8 cellular contexts compared by ENCODE assay signal in the genomic region with DNA sequence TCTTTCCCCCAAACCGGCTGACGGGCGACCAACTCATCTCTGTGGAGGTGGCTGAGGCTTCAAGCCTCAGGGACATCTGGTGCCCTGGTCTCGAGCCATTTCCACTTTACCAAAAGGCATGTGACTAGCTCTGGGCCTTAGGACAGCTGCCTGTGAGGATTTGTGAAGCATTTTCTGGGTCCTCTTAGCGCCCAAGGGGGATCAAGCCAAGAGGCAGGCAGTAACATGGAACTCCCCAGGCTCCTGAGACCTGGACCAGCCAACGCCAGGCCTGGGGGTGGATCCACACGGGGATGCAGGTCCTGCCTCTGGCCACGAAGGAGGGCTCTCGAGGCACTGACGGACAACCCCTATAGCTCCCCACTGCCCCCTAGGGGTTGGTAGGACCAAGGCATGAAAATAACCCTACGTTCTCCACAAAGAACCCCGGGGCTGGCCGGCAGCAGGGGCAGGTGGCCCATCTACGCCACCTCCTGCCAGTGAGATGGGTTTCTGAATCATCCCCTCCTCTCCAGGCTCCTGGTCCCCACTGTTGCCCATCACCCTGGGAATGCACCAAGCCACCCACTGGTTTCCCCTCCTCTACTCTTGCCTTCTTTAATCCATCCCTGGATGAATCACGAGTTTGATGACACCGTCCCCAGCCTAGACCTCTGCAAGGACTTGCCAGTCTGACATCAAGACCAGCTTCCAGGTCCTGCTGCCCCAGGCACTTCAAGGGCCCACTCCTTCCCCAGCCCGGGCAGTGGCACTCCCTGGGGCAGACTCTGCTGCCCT. TPM values are rescaled to one million over a fixed set of nuclear protein-coding genes. Genes with fewer than 3 reads are reported as not detected.
DNase-seq lines count a peak whose midpoint lies in the region; ATAC-seq, FAIRE-seq and TF ChIP-seq lines count a peak whose summit lies in the region.

No MANE protein-coding gene starts in this region.

- no peak overlapping the region for H3K4me3 Mint-ChIP-seq in natural killer cell
- no peak overlapping the region for H3K4me3 Mint-ChIP-seq in natural killer cell treated with Interleukin-12 subunit alpha and Interleukin-12 subunit beta and Interleukin-15 and Interleukin-18, amount 100 ng/mL, for 72 hours

- DNase-seq in natural killer cell: no peak
- no peak for DNase-seq in natural killer cell treated with Interleukin-12 subunit alpha and Interleukin-12 subunit beta and Interleukin-15 and Interleukin-18, amount 100 ng/mL, for 72 hours (ENCODE audit: low spot score)
- DNase-seq in NCI-H69 (lab: John Stamatoyannopoulos, UW): peak; percentile 69
- DNase-seq in cardiac fibroblast (ENCODE audit: low read depth in 2 of 2): peak; percentile 50 to 53
- peak; percentile 69 for DNase-seq in HepG2 (ENCODE audit: low spot score)
- no peak for DNase-seq in tibial artery
- DNase-seq in DMS153 (lab: John Stamatoyannopoulos, UW): no peak

- TF ChIP-seq CTCF in natural killer cell (IDR thresholded peaks at IDR 0.05) (peak; percentile 24), cardiac fibroblast (IDR thresholded peaks at IDR 0.05; ENCODE audit: low read depth, low read length) (peak; percentile 61), HepG2 (CRISPR knock-in tag; IDR thresholded peaks at IDR 0.05) (peak; percentile 70), tibial artery (IDR thresholded peaks at IDR 0.05) (no peak)

- no peaks in the 10 kb centered on the region for H4K20me1 ChIP-seq in HepG2 (ENCODE audit: insufficient read depth, low read length)

- WGBS in HepG2 (ENCODE audit: low lambda C conversion rate): 73% methylated on average over 13 of the region's 17 CpGs

- in situ Hi-C loops in HepG2 (cut with HindIII; ENCODE audit: extremely low pct_ligation_motif_present, low pct_unique_long_range_greater_than_20kb): no loop called here

- ATAC-seq in natural killer cell (peak in 2 of 3 donors; percentile 40 to 50), HepG2 (peak; percentile 77), HG03354 (IDR thresholded peaks at IDR 0.05; ENCODE audit: poor library complexity, severe bottlenecking, unreplicated experiment) (no peak)
- ATAC-seq in natural killer cell treated with Interleukin-12 subunit alpha and Interleukin-12 subunit beta and Interleukin-15 and Interleukin-18, amount 100 ng/mL, for 72 hours: no peak

- no TSS peak for BruUV-seq in HepG2 (replicated peaks; lab: Mats Ljungman, UMichigan)

- no peaks in the 10 kb centered on the region for H3K9me3 Mint-ChIP-seq in natural killer cell
- H3K9me3 Mint-ChIP-seq in natural killer cell treated with Interleukin-12 subunit alpha and Interleukin-12 subunit beta and Interleukin-15 and Interleukin-18, amount 100 ng/mL, for 72 hours: no peaks in the 10 kb centered on the region

- FAIRE-seq in HepG2 (lab: Jason Lieb, UNC): peak; percentile 65

- H3K4me1 ChIP-seq in HepG2 (ENCODE audit: insufficient read depth, low read length): no peaks in the 10 kb centered on the region; the same call in 1 of the 2 replicates
- H3K4me1 ChIP-seq in tibial artery: no peaks in the 10 kb centered on the region

- no peaks in the 10 kb centered on the region for H3K27me3 Mint-ChIP-seq in natural killer cell (ENCODE audit: low read depth in 2 of 2)
- no peaks in the 10 kb centered on the region for H3K27me3 Mint-ChIP-seq in natural killer cell treated with Interleukin-12 subunit alpha and Interleukin-12 subunit beta and Interleukin-15 and Interleukin-18, amount 100 ng/mL, for 72 hours

- H3K9ac ChIP-seq in HepG2 (ENCODE audit: insufficient read depth, low read depth, low read length): no peak overlapping the region

- CTCF ChIA-PET in HepG2 (lab: Yijun Ruan, JAX; ENCODE audit: low intra/inter-chr PET ratio, low total read pairs): no interaction called here

- TF ChIP-seq RAD21 in HepG2 (CRISPR knock-in tag; IDR thresholded peaks at IDR 0.05): 0 out of 2 replicates have a peak, but pooled peaks have one; percentile 59

- intact Hi-C loops in natural killer cell (cut with micrococcal nuclease) (no loop called here), HepG2 (cut with micrococcal nuclease; ENCODE audit: unreplicated experiment) (no loop called here), tibial artery (cut with DNase I; ENCODE audit: low total_unique reads) (no loop called here)

- POLR2A ChIA-PET in HepG2 (lab: Yijun Ruan, JAX): interaction anchor here (1.0 kb wide), 2 partner anchors 27 to 45 kb away, joined by 3 read pairs; no protein-coding TSS in a partner anchor

- TF ChIP-seq POLR2A in HepG2 (IDR thresholded peaks at IDR 0.05; ENCODE audit: insufficient read depth in 1 of 2, low read depth in 2 of 2, low read length in 2 of 2): no peak

- no peaks in the 10 kb centered on the region for H3K4me1 Mint-ChIP-seq in natural killer cell
- H3K4me1 Mint-ChIP-seq in natural killer cell treated with Interleukin-12 subunit alpha and Interleukin-12 subunit beta and Interleukin-15 and Interleukin-18, amount 100 ng/mL, for 72 hours (ENCODE audit: low read depth in 2 of 2): no peaks in the 10 kb centered on the region

- no peaks in the 10 kb centered on the region for H3K36me3 Mint-ChIP-seq in natural killer cell
- H3K36me3 Mint-ChIP-seq in natural killer cell treated with Interleukin-12 subunit alpha and Interleukin-12 subunit beta and Interleukin-15 and Interleukin-18, amount 100 ng/mL, for 72 hours: no peaks in the 10 kb centered on the region

- no peak for TF ChIP-seq EP300 in HepG2 (IDR thresholded peaks at IDR 0.05; ENCODE audit: low read depth in 2 of 2, low read length in 2 of 2)
- TF ChIP-seq EP300 in HepG2 (CRISPR knock-in tag; IDR thresholded peaks at IDR 0.05; ENCODE audit: borderline replicate concordance): no peak

- H3K79me2 ChIP-seq in HepG2 (ENCODE audit: insufficient read depth, low read length): no peaks in the 10 kb centered on the region

- no peak overlapping the region for H2AFZ ChIP-seq in HepG2 (ENCODE audit: low read length)

- H3K4me2 ChIP-seq in HepG2 (ENCODE audit: low read depth, low read length): no peak overlapping the region

- H3K27me3 ChIP-seq in HepG2 (ENCODE audit: control insufficient read depth in 1 of 2, insufficient read depth in 2 of 2, low read length in 2 of 2) (no peaks in the 10 kb centered on the region), tibial artery (no peaks in the 10 kb centered on the region)

- no peak overlapping the region for H3K4me3 ChIP-seq in cardiac fibroblast (replicated peaks in 1 of 2; ENCODE audit: low read depth in 2 of 2, low read length in 2 of 2)
- H3K4me3 ChIP-seq in HepG2 (replicated peaks in 1 of 3; ENCODE audit: insufficient read depth in 1 of 3, low read depth in 2 of 3, low read length in 3 of 3): no peak overlapping the region
- H3K4me3 ChIP-seq in tibial artery: no peak overlapping the region

- H3K36me3 ChIP-seq in HepG2 (replicated peaks in 1 of 2; ENCODE audit: control insufficient read depth in 1 of 2, insufficient read depth in 2 of 2, low read length in 2 of 2) (peaks cover 0 to 8% of the 10 kb centered on the region in 2 experiments; a peak in 2 of 5 replicates), tibial artery (peaks cover 33 to 77% (median 51%) of the 10 kb centered on the region in 3 donors)

- H3K9me3 ChIP-seq in HepG2 (ENCODE audit: low read length): no peaks in the 10 kb centered on the region
- no peaks in the 10 kb centered on the region for H3K9me3 ChIP-seq in tibial artery

- H3K27ac ChIP-seq in HepG2 (ENCODE audit: extremely low read length, insufficient read depth, low read length) (no peak overlapping the region), tibial artery (no peak overlapping the region)

- H3K27ac Mint-ChIP-seq in natural killer cell: peak overlapping the region in 1 of 2 donors; percentile 53
- no peak overlapping the region for H3K27ac Mint-ChIP-seq in natural killer cell treated with Interleukin-12 subunit alpha and Interleukin-12 subunit beta and Interleukin-15 and Interleukin-18, amount 100 ng/mL, for 72 hours

RNA-seq across cellular contexts. Expression of a gene that starts 7.0 kb away (rescaled TPM):
- 10 to 100 TPM; 36.9 to 41.8 (median 37.2) TPM for total RNA-seq in natural killer cell
- total RNA-seq in natural killer cell treated with Interleukin-12 subunit alpha and Interleukin-12 subunit beta and Interleukin-15 and Interleukin-18, amount 100 ng/mL, for 72 hours: 100 to 1,000 TPM; 107 to 195 TPM
- 51.2 and 116 TPM in 2 replicates for total RNA-seq in HepG2 (2016; rRNA removed; fragmentation: Illumina TruSeq; extraction: Trizol)
- 22.6 and 23.9 TPM in 2 replicates for total RNA-seq in HepG2 (2016; cell fraction: cytosol; rRNA removed; fragmentation: Illumina TruSeq; extraction: Trizol; ENCODE audit: low read depth)
- total RNA-seq in HepG2 (2016; cell fraction: insoluble cytoplasmic fraction; rRNA removed; fragmentation: Illumina TruSeq; extraction: Trizol): 51.8 and 121 TPM in 2 replicates
- 39.4 and 44.5 TPM in 2 replicates for total RNA-seq in HepG2 (2016; cell fraction: membrane; rRNA removed; fragmentation: Illumina TruSeq; extraction: Trizol)
- 80.0 and 98.1 TPM in 2 replicates for total RNA-seq in HepG2 (2016; cell fraction: nucleus; rRNA removed; fragmentation: Illumina TruSeq; extraction: Trizol)
- 195 and 198 TPM in 2 replicates for polyA plus RNA-seq in HepG2 (2011; rRNA removed)
- polyA plus RNA-seq in HepG2 (2011; cell fraction: cytosol; rRNA removed): 230 and 342 TPM in 2 replicates
- polyA plus RNA-seq in HepG2 (2011; cell fraction: nucleus; rRNA removed): 115 and 125 TPM in 2 replicates
- polyA plus RNA-seq in HepG2 (2012): 153 and 214 TPM in 2 replicates
- 30.7 and 35.4 TPM in 2 replicates for polyA plus RNA-seq in HepG2 (2016; cell fraction: cytosol; fragmentation: Illumina TruSeq; extraction: Trizol; ENCODE audit: low read depth)
- polyA plus RNA-seq in HepG2 (2016; cell fraction: insoluble cytoplasmic fraction; fragmentation: Illumina TruSeq; extraction: Trizol; ENCODE audit: low read depth): 58.1 and 61.6 TPM in 2 replicates
- 39.4 and 41.3 TPM in 2 replicates for polyA plus RNA-seq in HepG2 (2016; cell fraction: membrane; fragmentation: Illumina TruSeq; extraction: Trizol; ENCODE audit: low read depth)
- 174 and 190 TPM in 2 replicates for polyA plus RNA-seq in HepG2 (2016; cell fraction: nucleus; fragmentation: Illumina TruSeq; extraction: Trizol; ENCODE audit: insufficient read depth, low read depth)
- 65.4 and 78.5 TPM in 2 replicates for polyA minus RNA-seq in HepG2 (2011; rRNA and poly(A)+ RNA removed; ENCODE audit: low replicate concordance)
- polyA minus RNA-seq in HepG2 (2011; cell fraction: cytosol; rRNA and poly(A)+ RNA removed): 53.5 and 66.5 TPM in 2 replicates
- polyA minus RNA-seq in HepG2 (2011; cell fraction: nucleus; rRNA and poly(A)+ RNA removed): 27.7 and 29.1 TPM in 2 replicates

RNA-seq across cellular contexts. Expression of a gene that starts 37.8 kb away (rescaled TPM):
- 10 to 100 TPM in 2 of 3 donors, 1 to 10 TPM in 1; 8.5 to 13.5 (median 13.3) TPM for total RNA-seq in natural killer cell
- 10 to 100 TPM in 1 of 2 donors, 1 to 10 TPM in 1; 8.3 to 10.3 TPM for total RNA-seq in natural killer cell treated with Interleukin-12 subunit alpha and Interleukin-12 subunit beta and Interleukin-15 and Interleukin-18, amount 100 ng/mL, for 72 hours
- total RNA-seq in HepG2 (2016; rRNA removed; fragmentation: Illumina TruSeq; extraction: Trizol): 18.9 and 21.4 TPM in 2 replicates
- total RNA-seq in HepG2 (2016; cell fraction: cytosol; rRNA removed; fragmentation: Illumina TruSeq; extraction: Trizol; ENCODE audit: low read depth): 5.7 and 6.2 TPM in 2 replicates
- total RNA-seq in HepG2 (2016; cell fraction: insoluble cytoplasmic fraction; rRNA removed; fragmentation: Illumina TruSeq; extraction: Trizol): 15.8 and 20.8 TPM in 2 replicates
- 17.1 and 17.6 TPM in 2 replicates for total RNA-seq in HepG2 (2016; cell fraction: membrane; rRNA removed; fragmentation: Illumina TruSeq; extraction: Trizol)
- 9.7 and 12.6 TPM in 2 replicates for total RNA-seq in HepG2 (2016; cell fraction: nucleus; rRNA removed; fragmentation: Illumina TruSeq; extraction: Trizol)
- polyA plus RNA-seq in HepG2 (2011; rRNA removed): 13.4 and 14.2 TPM in 2 replicates
- 16.1 and 16.8 TPM in 2 replicates for polyA plus RNA-seq in HepG2 (2011; cell fraction: cytosol; rRNA removed)
- polyA plus RNA-seq in HepG2 (2011; cell fraction: nucleus; rRNA removed): 7.6 and 8.4 TPM in 2 replicates
- 11.6 and 15.1 TPM in 2 replicates for polyA plus RNA-seq in HepG2 (2012)
- polyA plus RNA-seq in HepG2 (2016; cell fraction: cytosol; fragmentation: Illumina TruSeq; extraction: Trizol; ENCODE audit: low read depth): 5.3 and 5.7 TPM in 2 replicates
- polyA plus RNA-seq in HepG2 (2016; cell fraction: insoluble cytoplasmic fraction; fragmentation: Illumina TruSeq; extraction: Trizol; ENCODE audit: low read depth): 20.0 and 23.7 TPM in 2 replicates
- polyA plus RNA-seq in HepG2 (2016; cell fraction: membrane; fragmentation: Illumina TruSeq; extraction: Trizol; ENCODE audit: low read depth): 13.6 and 14.4 TPM in 2 replicates
- 15.4 and 17.2 TPM in 2 replicates for polyA plus RNA-seq in HepG2 (2016; cell fraction: nucleus; fragmentation: Illumina TruSeq; extraction: Trizol; ENCODE audit: insufficient read depth, low read depth)
- 2.7 and 20.5 TPM in 2 replicates for polyA minus RNA-seq in HepG2 (2011; rRNA and poly(A)+ RNA removed; ENCODE audit: low replicate concordance)
- polyA minus RNA-seq in HepG2 (2011; cell fraction: cytosol; rRNA and poly(A)+ RNA removed): 10.1 and 10.4 TPM in 2 replicates
- 8.8 and 9.0 TPM in 2 replicates for polyA minus RNA-seq in HepG2 (2011; cell fraction: nucleus; rRNA and poly(A)+ RNA removed)

RNA-seq across cellular contexts. Expression of a gene that starts 46.5 kb away (rescaled TPM):
- total RNA-seq in natural killer cell (100 to 1,000 TPM; 133 to 183 (median 165) TPM), HepG2 (2016; rRNA removed; fragmentation: Illumina TruSeq; extraction: Trizol) (25.8 and 26.6 TPM in 2 replicates)
- 100 to 1,000 TPM; 125 to 175 TPM for total RNA-seq in natural killer cell treated with Interleukin-12 subunit alpha and Interleukin-12 subunit beta and Interleukin-15 and Interleukin-18, amount 100 ng/mL, for 72 hours
- total RNA-seq in HepG2 (2016; cell fraction: cytosol; rRNA removed; fragmentation: Illumina TruSeq; extraction: Trizol; ENCODE audit: low read depth): 21.9 and 23.0 TPM in 2 replicates
- 19.7 and 28.0 TPM in 2 replicates for total RNA-seq in HepG2 (2016; cell fraction: insoluble cytoplasmic fraction; rRNA removed; fragmentation: Illumina TruSeq; extraction: Trizol)
- 28.4 and 28.6 TPM in 2 replicates for total RNA-seq in HepG2 (2016; cell fraction: membrane; rRNA removed; fragmentation: Illumina TruSeq; extraction: Trizol)
- 19.7 and 23.4 TPM in 2 replicates for total RNA-seq in HepG2 (2016; cell fraction: nucleus; rRNA removed; fragmentation: Illumina TruSeq; extraction: Trizol)
- 8.4 and 9.4 TPM in 2 replicates for polyA plus RNA-seq in HepG2 (2011; rRNA removed)
- 5.3 and 7.0 TPM in 2 replicates for polyA plus RNA-seq in HepG2 (2011; cell fraction: cytosol; rRNA removed)
- polyA plus RNA-seq in HepG2 (2011; cell fraction: nucleus; rRNA removed): 33.2 and 42.2 TPM in 2 replicates
- 14.9 and 17.3 TPM in 2 replicates for polyA plus RNA-seq in HepG2 (2012)
- 11.8 and 12.3 TPM in 2 replicates for polyA plus RNA-seq in HepG2 (2016; cell fraction: cytosol; fragmentation: Illumina TruSeq; extraction: Trizol; ENCODE audit: low read depth)
- polyA plus RNA-seq in HepG2 (2016; cell fraction: insoluble cytoplasmic fraction; fragmentation: Illumina TruSeq; extraction: Trizol; ENCODE audit: low read depth): 26.8 and 38.6 TPM in 2 replicates
- polyA plus RNA-seq in HepG2 (2016; cell fraction: membrane; fragmentation: Illumina TruSeq; extraction: Trizol; ENCODE audit: low read depth): 22.3 and 23.5 TPM in 2 replicates
- polyA plus RNA-seq in HepG2 (2016; cell fraction: nucleus; fragmentation: Illumina TruSeq; extraction: Trizol; ENCODE audit: insufficient read depth, low read depth): 52.8 and 55.7 TPM in 2 replicates
- polyA minus RNA-seq in HepG2 (2011; rRNA and poly(A)+ RNA removed; ENCODE audit: low replicate concordance): 26.0 and 29.3 TPM in 2 replicates
- polyA minus RNA-seq in HepG2 (2011; cell fraction: cytosol; rRNA and poly(A)+ RNA removed): 10.0 and 10.8 TPM in 2 replicates
- polyA minus RNA-seq in HepG2 (2011; cell fraction: nucleus; rRNA and poly(A)+ RNA removed): 25.8 and 26.7 TPM in 2 replicates

Comparison
In these comparisons a context has a peak if more than half of its experiments do, and no peak if none do; other contexts are left out.
1. ATAC-seq: peak in natural killer cell (2 of 3) and HepG2 (single experiment); none in natural killer cell treated with Interleukin-12 subunit alpha and Interleukin-12 subunit beta and Interleukin-15 and Interleukin-18, amount 100 ng/mL, for 72 hours (0 of 2) and HG03354 (single experiment).
2. DNase-seq: peak in NCI-H69 (single experiment), cardiac fibroblast (2 of 2) and HepG2 (single experiment); none in natural killer cell (single experiment), natural killer cell treated with Interleukin-12 subunit alpha and Interleukin-12 subunit beta and Interleukin-15 and Interleukin-18, amount 100 ng/mL, for 72 hours (single experiment), tibial artery (0 of 2) and DMS153 (single experiment).
3. CTCF ChIP-seq: peak in natural killer cell (single experiment), cardiac fibroblast (single experiment) and HepG2 (single experiment); none in tibial artery (0 of 2).